In genomic region chr6:31660224-31660997, GRCh38 we compare ENCODE assay signal across 8 cellular contexts. TPM values are rescaled to one million over a fixed set of nuclear protein-coding genes. Genes with fewer than 3 reads are reported as not detected.
DNase-seq lines count a peak whose midpoint lies in the region; ATAC-seq and TF ChIP-seq lines count a peak whose summit lies in the region.

A gene with protein sequence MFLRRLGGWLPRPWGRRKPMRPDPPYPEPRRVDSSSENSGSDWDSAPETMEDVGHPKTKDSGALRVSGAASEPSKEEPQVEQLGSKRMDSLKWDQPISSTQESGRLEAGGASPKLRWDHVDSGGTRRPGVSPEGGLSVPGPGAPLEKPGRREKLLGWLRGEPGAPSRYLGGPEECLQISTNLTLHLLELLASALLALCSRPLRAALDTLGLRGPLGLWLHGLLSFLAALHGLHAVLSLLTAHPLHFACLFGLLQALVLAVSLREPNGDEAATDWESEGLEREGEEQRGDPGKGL (minus strand): TSS chr6:31660778. CDS start chr6:31659947, 831 bp downstream.

- H3K9me2 ChIP-seq in MM.1S (replicated peaks; ENCODE audit: insufficient read depth, low read length), result no peaks in the 10 kb centered on the region

- peaks cover 0 to 2% (median 0%) of the 10 kb centered on the region in 3 donors for H3K27me3 Mint-ChIP-seq in CD14-positive monocyte (ENCODE audit: low read depth in 3 of 3)

- peaks cover 79% of the 10 kb centered on the region for H3K4me1 Mint-ChIP-seq in CD14-positive monocyte

- peak within 1 kb of the TSS; percentile 18 for H2AFZ ChIP-seq in MM.1S (ENCODE audit: low read length)
- peak within 1 kb of the TSS; percentile 62 for H2AFZ ChIP-seq in neuron (ENCODE audit: low read depth, low read length)

- no peak for TF ChIP-seq CTCF in CD14-positive monocyte (IDR thresholded peaks at IDR 0.05)
- TF ChIP-seq CTCF in MM.1S (IDR thresholded peaks at IDR 0.05; ENCODE audit: low read length), result no peak

- H3K9me3 Mint-ChIP-seq in CD14-positive monocyte, result peaks cover 0 to 2% (median 0%) of the 10 kb centered on the region in 7 donors

- H3K4me1 ChIP-seq in MM.1S (ENCODE audit: low read length) (peaks cover 36% of the 10 kb centered on the region), SJSA1 (replicated peaks) (peaks cover 33% of the 10 kb centered on the region), neuron (ENCODE audit: insufficient read depth, low read length) (peaks cover 40% of the 10 kb centered on the region)

- H3F3A ChIP-seq in MM.1S (ENCODE audit: insufficient read depth, low read length), result peaks cover 17% of the 10 kb centered on the region

- H3K36me3 ChIP-seq in MM.1S (replicated peaks; ENCODE audit: insufficient read depth, low read length) (no peaks in the 10 kb centered on the region), SJSA1 (peaks cover 36% of the 10 kb centered on the region), neuron (ENCODE audit: insufficient read depth, low read length) (peaks cover 42% of the 10 kb centered on the region)

- no peaks in the 10 kb centered on the region for H4K20me1 ChIP-seq in MM.1S (ENCODE audit: insufficient read depth, low read length)

- DNase-seq in CD14-positive monocyte (ENCODE audit: low spot score) (no peak), MM.1S (peak; percentile 80), SJSA1 (ENCODE audit: low read depth in 1 of 2, low spot score in 2 of 2) (peak; percentile 64 to 84), foreskin melanocyte (peak; percentile 66), substantia nigra (lab: John Stamatoyannopoulos, UW) (peak in 48 of 49 donors; percentile 6 to 89 (median 68))
- DNase-seq in activated naive CD4-positive, alpha-beta T cell (lab: John Stamatoyannopoulos, UW), result peak; percentile 13 to 64 (median 25)

- H3K79me2 ChIP-seq in MM.1S (ENCODE audit: low read length), result peaks cover 58% of the 10 kb centered on the region

- intact Hi-C loops in CD14-positive monocyte (cut with micrococcal nuclease), result loop anchor here in 1 of 2 donors (5.0 kb wide), 1 partner anchor 113 kb away; the partner anchor contains the start of genes ATP6V1G2 and NFKBIL1

- H3K27ac ChIP-seq in MM.1S (ENCODE audit: low read length) (peak within 1 kb of the TSS; percentile 54; the same call in 1 of the 2 replicates), SJSA1 (peak within 1 kb of the TSS; percentile 30; the same call in 1 of the 2 replicates), substantia nigra (ENCODE audit: low read depth, low read length, poor library complexity, severe bottlenecking) (peak within 1 kb of the TSS; percentile 42)

- no peaks in the 10 kb centered on the region for H3K9me3 ChIP-seq in MM.1S (replicated peaks; ENCODE audit: insufficient read depth, low read length)
- H3K9me3 ChIP-seq in SJSA1 (replicated peaks), result no peaks in the 10 kb centered on the region
- no peaks in the 10 kb centered on the region for H3K9me3 ChIP-seq in neuron (ENCODE audit: low read length)

- H3K4me3 ChIP-seq in MM.1S (ENCODE audit: low read length) (peak within 1 kb of the TSS; percentile 87), SJSA1 (peak within 1 kb of the TSS; percentile 56), neuron (ENCODE audit: low read length) (peak within 1 kb of the TSS; percentile 98)

- H3K4me3 Mint-ChIP-seq in CD14-positive monocyte, result peak within 1 kb of the TSS; percentile 93 to 97

- peak; percentile 36 for ATAC-seq in GM19467 (IDR thresholded peaks at IDR 0.05; ENCODE audit: unreplicated experiment)

- H3K36me3 Mint-ChIP-seq in CD14-positive monocyte, result peaks cover 45 to 69% of the 10 kb centered on the region in 2 donors

- peak within 1 kb of the TSS; percentile 78 for H3K9ac ChIP-seq in MM.1S (ENCODE audit: low read length)

- peak within 1 kb of the TSS; percentile 94 for H3K4me2 ChIP-seq in MM.1S (ENCODE audit: low read depth, low read length)

- H3K27ac Mint-ChIP-seq in CD14-positive monocyte, result peak within 1 kb of the TSS; percentile 92 to 97 (median 95)

- H3K27me3 ChIP-seq in MM.1S (replicated peaks; ENCODE audit: insufficient read depth, low read length), result no peaks in the 10 kb centered on the region
- H3K27me3 ChIP-seq in SJSA1 (replicated peaks), result no peaks in the 10 kb centered on the region
- H3K27me3 ChIP-seq in neuron (ENCODE audit: insufficient read depth, low read length), result no peaks in the 10 kb centered on the region

RNA-seq across cellular contexts. Expression of the gene that starts here (rescaled TPM):
- 10 to 100 TPM; 18.1 to 23.4 TPM for polyA plus RNA-seq in CD14-positive monocyte
- 21.1 and 23.7 TPM in 2 replicates for total RNA-seq in SJSA1 (2014; rRNA removed; shearing (Covaris generic))
